ENCODE assay signal across 16 cellular contexts in the genomic region with DNA sequence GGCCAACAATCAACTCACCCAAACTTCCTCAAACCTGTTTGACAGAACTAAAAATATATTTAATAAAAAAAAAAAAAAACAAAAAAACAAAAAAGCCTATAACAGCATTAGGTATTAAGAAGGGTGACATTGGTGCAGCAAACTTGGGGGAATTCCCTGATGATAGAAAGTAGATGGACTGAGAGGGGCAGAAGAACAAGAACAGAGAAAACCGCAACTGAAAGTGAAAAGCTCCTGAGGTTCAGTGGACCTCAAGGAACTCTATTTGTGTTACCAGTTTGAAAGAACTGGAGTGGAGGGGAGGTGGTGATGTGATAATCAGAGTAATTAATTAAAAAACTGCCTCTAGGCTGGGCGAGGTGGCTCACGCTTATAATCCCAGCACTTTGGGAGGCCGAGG. TPM values are rescaled to one million over a fixed set of nuclear protein-coding genes. Genes with fewer than 3 reads are reported as not detected.
DNase-seq lines count a peak whose midpoint lies in the region; ATAC-seq and TF ChIP-seq lines count a peak whose summit lies in the region.
"Had no signal": no experiment of that assay in that cellular context is flagged by ENCODE, and none has a peak within 500 bp of the region (broad histone marks: within the 10 kb centered on the region; RNA-seq: fewer than 3 reads in every experiment).

No MANE protein-coding gene starts in this region.

- no peak overlapping the region for H3K4me2 ChIP-seq in MM.1S (ENCODE audit: low read depth, low read length)

- peaks cover 72% of the 10 kb centered on the region for H3K27me3 ChIP-seq in MM.1S (replicated peaks; ENCODE audit: insufficient read depth, low read length)
- H3K27me3 ChIP-seq in naive thymus-derived CD4-positive, alpha-beta T cell (ENCODE audit: control insufficient read depth in 2 of 2, insufficient read depth in 2 of 2, low read length in 2 of 2), result no peaks in the 10 kb centered on the region

- intact Hi-C loops in naive thymus-derived CD4-positive, alpha-beta T cell (cut with micrococcal nuclease), result no loop called here

- no peak for TF ChIP-seq CTCF in MM.1S (IDR thresholded peaks at IDR 0.05; ENCODE audit: low read length)

- H3K4me1 ChIP-seq in MM.1S (ENCODE audit: low read length), result peaks cover 3% of the 10 kb centered on the region; the same call in 1 of the 2 replicates
- H3K4me1 ChIP-seq in naive thymus-derived CD4-positive, alpha-beta T cell (ENCODE audit: control insufficient read depth in 2 of 2, insufficient read depth in 2 of 2, low read length in 2 of 2), result no peaks in the 10 kb centered on the region
- H3K4me1 ChIP-seq: BE2C had no signal

- H3K9ac ChIP-seq in MM.1S (ENCODE audit: low read length), result no peak overlapping the region

- H3K4me1 Mint-ChIP-seq in naive thymus-derived CD4-positive, alpha-beta T cell, result no peaks in the 10 kb centered on the region

- no peaks in the 10 kb centered on the region for H3K9me3 Mint-ChIP-seq in naive thymus-derived CD4-positive, alpha-beta T cell

- H3K27ac ChIP-seq in MM.1S (ENCODE audit: low read length), result no peak overlapping the region
- H3K27ac ChIP-seq in naive thymus-derived CD4-positive, alpha-beta T cell (ENCODE audit: low read depth, low read length), result no peak overlapping the region

- no peak overlapping the region for H3K4me3 Mint-ChIP-seq in naive thymus-derived CD4-positive, alpha-beta T cell

- POLR2A ChIA-PET in naive thymus-derived CD4-positive, alpha-beta T cell (lab: Charles Lee), result no interaction called here

- DNase-seq in MM.1S (peak; percentile 88), DMS 273 treated with DMSO at 0.1 percent for 48 hours (lab: John Stamatoyannopoulos, UW) (no peak), NCI-H446 (lab: John Stamatoyannopoulos, UW) (no peak)
- no peak for DNase-seq in stimulated activated CD4-positive, alpha-beta T cell treated with anti-CD3 and anti-CD28 coated beads, Interleukin-15, amount 100 ng/mL, for 24 hours
- DNase-seq in naive thymus-derived CD4-positive, alpha-beta T cell, result no peak
- DNase-seq: activated CD4-positive, alpha-beta T cell treated with anti-CD3 and anti-CD28 coated beads for 4 hours; BE2C; dermis blood vessel endothelial cell; DND-41; HCEC 1CT; IMR-90; T-helper 1 cell had no signal

- peaks cover 5% of the 10 kb centered on the region for H3F3A ChIP-seq in MM.1S (ENCODE audit: insufficient read depth, low read length)

- H3K9me3 ChIP-seq in MM.1S (replicated peaks; ENCODE audit: insufficient read depth, low read length), result no peaks in the 10 kb centered on the region
- H3K9me3 ChIP-seq in naive thymus-derived CD4-positive, alpha-beta T cell (ENCODE audit: control insufficient read depth in 2 of 3, low read length in 3 of 3), result no peaks in the 10 kb centered on the region
- H3K9me3 ChIP-seq: BE2C had no signal

- no peaks in the 10 kb centered on the region for H3K36me3 ChIP-seq in MM.1S (replicated peaks; ENCODE audit: insufficient read depth, low read length)
- no peaks in the 10 kb centered on the region for H3K36me3 ChIP-seq in naive thymus-derived CD4-positive, alpha-beta T cell (ENCODE audit: control insufficient read depth in 2 of 3, insufficient read depth in 3 of 3, low read length in 3 of 3)
- H3K36me3 ChIP-seq: BE2C had no signal

- H4K20me1 ChIP-seq in MM.1S (ENCODE audit: insufficient read depth, low read length), result peaks cover 5% of the 10 kb centered on the region; the same call in 1 of the 2 replicates

- no peak overlapping the region for H2AFZ ChIP-seq in MM.1S (ENCODE audit: low read length)

- H3K4me3 ChIP-seq in MM.1S (ENCODE audit: low read length), result no peak overlapping the region
- H3K4me3 ChIP-seq in naive thymus-derived CD4-positive, alpha-beta T cell (ENCODE audit: low read length), result no peak overlapping the region

- no peaks in the 10 kb centered on the region for H3K36me3 Mint-ChIP-seq in naive thymus-derived CD4-positive, alpha-beta T cell

- CTCF ChIA-PET in naive thymus-derived CD4-positive, alpha-beta T cell (lab: Charles Lee), result no interaction called here

- H3K27me3 Mint-ChIP-seq in naive thymus-derived CD4-positive, alpha-beta T cell, result peaks cover 0 to 4% (median 0%) of the 10 kb centered on the region in 5 donors

- H3K79me2 ChIP-seq in MM.1S (ENCODE audit: low read length), result no peaks in the 10 kb centered on the region

- no peaks in the 10 kb centered on the region for H3K9me2 ChIP-seq in MM.1S (replicated peaks; ENCODE audit: insufficient read depth, low read length)

- ATAC-seq in GM18861 (IDR thresholded peaks at IDR 0.05; ENCODE audit: unreplicated experiment), result peak; percentile 56
- peak; percentile 77 for ATAC-seq in GM21390 (IDR thresholded peaks at IDR 0.05; ENCODE audit: unreplicated experiment)
- peak; percentile 85 for ATAC-seq in HG02981 (IDR thresholded peaks at IDR 0.05; ENCODE audit: unreplicated experiment)
- ATAC-seq in naive thymus-derived CD4-positive, alpha-beta T cell, result no peak

- H3K27ac Mint-ChIP-seq in naive thymus-derived CD4-positive, alpha-beta T cell, result no peak overlapping the region

RNA-seq across cellular contexts. Expression of gene MACROD2, which starts 53.8 kb away (rescaled TPM):
- total RNA-seq in naive thymus-derived CD4-positive, alpha-beta T cell, result under 1 TPM in 3 of 5 experiments, not detected in 2; 0.27 to 0.86 (median 0.34) TPM
- not detected for polyA plus RNA-seq in naive thymus-derived CD4-positive, alpha-beta T cell
- total RNA-seq: IMR-90 had no signal
- polyA plus RNA-seq: IMR-90 had no signal

RNA-seq across cellular contexts. Expression of gene SEL1L2, which starts 58.7 kb away (rescaled TPM):
- total RNA-seq in naive thymus-derived CD4-positive, alpha-beta T cell, result not detected
- polyA plus RNA-seq in naive thymus-derived CD4-positive, alpha-beta T cell, result not detected
- total RNA-seq: dermis blood vessel endothelial cell, IMR-90, lung microvascular endothelial cell had no signal
- polyA plus RNA-seq: IMR-90 had no signal
